Comparison of ENCODE assay signal across 10 cellular contexts in genomic region chr17:50421308-50422031, GRCh38. TPM values are rescaled to one million over a fixed set of nuclear protein-coding genes. Genes with fewer than 3 reads are reported as not detected.
A peak's percentile ranks its signal among the peaks of the same experiment; 100 is the strongest.
DNase-seq lines count a peak whose midpoint lies in the region; ATAC-seq, FAIRE-seq and TF ChIP-seq lines count a peak whose summit lies in the region.
"Had no signal": no experiment of that assay in that cellular context is flagged by ENCODE, and none has a peak within 500 bp of the region (broad histone marks: within the 10 kb centered on the region; RNA-seq: fewer than 3 reads in every experiment).

No MANE protein-coding gene starts in this region.

- POLR2A ChIA-PET in activated CD8-positive, alpha-beta T cell treated with anti-CD3 and anti-CD28 coated beads for 36 hours (lab: Charles Lee) = interaction anchor here (0.7 to 2.1 kb wide), 4 partner anchors 24 to 269 kb away, joined by 3 to 7 read pairs (median 4); partner anchors contain the start of gene LRRC59

- no peaks in the 10 kb centered on the region for H3K9me1 ChIP-seq in keratinocyte (ENCODE audit: control insufficient read depth, extremely low read depth, insufficient read depth, low read length)

- H3K4me1 Mint-ChIP-seq in activated T-cell treated with anti-CD3 and anti-CD28 coated beads, Interleukin-2, amount 50 U/mL, for 72 hours (ENCODE audit: low read depth) = peaks cover 23% of the 10 kb centered on the region
- peaks cover 25% of the 10 kb centered on the region for H3K4me1 Mint-ChIP-seq in activated CD8-positive, alpha-beta T cell treated with anti-CD3 and anti-CD28 coated beads for 36 hours (ENCODE audit: low read depth)

- ATAC-seq in activated T-cell treated with anti-CD3 and anti-CD28 coated beads, Interleukin-2, amount 50 U/mL, for 72 hours (replicated peaks in 1 of 2) = no peak
- ATAC-seq in activated CD8-positive, alpha-beta T cell treated with anti-CD3 and anti-CD28 coated beads for 36 hours = peak; percentile 53
- no peak for ATAC-seq in HG03354 (IDR thresholded peaks at IDR 0.05; ENCODE audit: poor library complexity, severe bottlenecking, unreplicated experiment)

- no peak for FAIRE-seq in keratinocyte (lab: Jason Lieb, UNC)
- FAIRE-seq: G401.6 had no signal

- H3K4me3 ChIP-seq in keratinocyte (ENCODE audit: control insufficient read depth in 2 of 3, extremely low read depth in 1 of 3, insufficient read depth in 2 of 3, low read depth in 1 of 3, low read length in 3 of 3) (peak overlapping the region in 2 of 3 experiments; percentile 44 to 52), transverse colon (peak overlapping the region in 1 of 4 donors; percentile 28)

- no peak for TF ChIP-seq EP300 in transverse colon (IDR thresholded peaks at IDR 0.05; ENCODE audit: low read depth)

- TF ChIP-seq POLR2A in transverse colon (IDR thresholded peaks at IDR 0.05) = no peak

- no peaks in the 10 kb centered on the region for H3K27me3 Mint-ChIP-seq in activated T-cell treated with anti-CD3 and anti-CD28 coated beads, Interleukin-2, amount 50 U/mL, for 72 hours (ENCODE audit: low read depth)
- H3K27me3 Mint-ChIP-seq in activated CD8-positive, alpha-beta T cell treated with anti-CD3 and anti-CD28 coated beads for 36 hours = no peaks in the 10 kb centered on the region

- H3K27me3 ChIP-seq in keratinocyte (ENCODE audit: control insufficient read depth, extremely low read depth, insufficient read depth, low read length) (no peaks in the 10 kb centered on the region), transverse colon (no peaks in the 10 kb centered on the region)

- in situ Hi-C loops in transverse colon (cut with MboI; ENCODE audit: low pct_ligation_motif_present in 1 of 4, low pct_unique_long_range_greater_than_20kb in 1 of 4, low sequenced_read_pairs in 3 of 4) = no loop called here

- peak overlapping the region; percentile 84 to 86 for H3K4me3 Mint-ChIP-seq in activated T-cell treated with anti-CD3 and anti-CD28 coated beads, Interleukin-2, amount 50 U/mL, for 72 hours
- peak overlapping the region; percentile 67 for H3K4me3 Mint-ChIP-seq in activated CD8-positive, alpha-beta T cell treated with anti-CD3 and anti-CD28 coated beads for 36 hours

- CTCF ChIA-PET in activated CD8-positive, alpha-beta T cell treated with anti-CD3 and anti-CD28 coated beads for 36 hours (lab: Charles Lee) = interaction anchor here (1.0 to 2.7 kb wide), 4 partner anchors 12 to 59 kb away, joined by 3 to 31 read pairs (median 8); partner anchors contain the start of gene LRRC59

- H3K9me3 ChIP-seq in keratinocyte (ENCODE audit: control insufficient read depth, low read depth, low read length) (no peaks in the 10 kb centered on the region), transverse colon (no peaks in the 10 kb centered on the region)

- H3K4me1 ChIP-seq in keratinocyte (ENCODE audit: control insufficient read depth, extremely low read depth, insufficient read depth, low read length) = peaks cover 33% of the 10 kb centered on the region
- peaks cover 11 to 30% (median 23%) of the 10 kb centered on the region in 4 donors for H3K4me1 ChIP-seq in transverse colon

- H3K4me2 ChIP-seq in keratinocyte (ENCODE audit: control insufficient read depth, extremely low read depth, insufficient read depth, low read depth, low read length) = peak overlapping the region; percentile 25

- H3K9me3 Mint-ChIP-seq in activated T-cell treated with anti-CD3 and anti-CD28 coated beads, Interleukin-2, amount 50 U/mL, for 72 hours = peaks cover 0 to 4% of the 10 kb centered on the region in 2 donors
- H3K9me3 Mint-ChIP-seq in activated CD8-positive, alpha-beta T cell treated with anti-CD3 and anti-CD28 coated beads for 36 hours = peaks cover 7% of the 10 kb centered on the region

- dilution Hi-C loops in keratinocyte (cut with MboI; ENCODE audit: extremely low pct_ligation_motif_present, low sequenced_read_pairs) = no loop called here

- H3K9ac ChIP-seq in keratinocyte (ENCODE audit: control insufficient read depth, extremely low read depth, insufficient read depth, low read length) = peak overlapping the region; percentile 2

- intact Hi-C loops in activated CD8-positive, alpha-beta T cell treated with anti-CD3 and anti-CD28 coated beads for 36 hours (cut with micrococcal nuclease) = no loop called here
- intact Hi-C loops in transverse colon (cut with DNase I; ENCODE audit: low total_unique reads) = no loop called here

- H3K79me2 ChIP-seq in keratinocyte (ENCODE audit: control insufficient read depth, insufficient read depth, low read length) = peaks cover 1% of the 10 kb centered on the region

- no peaks in the 10 kb centered on the region for H3K36me3 Mint-ChIP-seq in activated T-cell treated with anti-CD3 and anti-CD28 coated beads, Interleukin-2, amount 50 U/mL, for 72 hours (ENCODE audit: insufficient read depth in 2 of 2)
- peaks cover 2% of the 10 kb centered on the region for H3K36me3 Mint-ChIP-seq in activated CD8-positive, alpha-beta T cell treated with anti-CD3 and anti-CD28 coated beads for 36 hours (ENCODE audit: low read depth)

- H3K27ac ChIP-seq in keratinocyte (ENCODE audit: control insufficient read depth, insufficient read depth, low read length) = no peak overlapping the region
- peak overlapping the region; percentile 71 to 81 (median 76) for H3K27ac ChIP-seq in transverse colon

- 37 to 48% methylated on average over 3 of the region's 3 CpGs for WGBS in transverse colon (ENCODE audit: low coverage in 1 of 2), 2 donors

- peak overlapping the region; percentile 94 for H3K27ac Mint-ChIP-seq in activated T-cell treated with anti-CD3 and anti-CD28 coated beads, Interleukin-2, amount 50 U/mL, for 72 hours
- H3K27ac Mint-ChIP-seq in activated CD8-positive, alpha-beta T cell treated with anti-CD3 and anti-CD28 coated beads for 36 hours = peak overlapping the region; percentile 87

- H2AFZ ChIP-seq in keratinocyte (ENCODE audit: control insufficient read depth, low read length) = peak overlapping the region; percentile 41

- H4K20me1 ChIP-seq in keratinocyte (ENCODE audit: control insufficient read depth, extremely low read depth, insufficient read depth, low read length) = no peaks in the 10 kb centered on the region

- TF ChIP-seq CTCF in activated CD8-positive, alpha-beta T cell treated with anti-CD3 and anti-CD28 coated beads for 36 hours (IDR thresholded peaks at IDR 0.05) = no peak
- no peak for TF ChIP-seq CTCF in keratinocyte (optimal IDR thresholded peaks at IDR 0.05 in 1 of 3, IDR thresholded peaks at IDR 0.05 in 1 of 3, conservative IDR thresholded peaks at IDR 0.05 in 1 of 3; ENCODE audit: extremely low read depth in 1 of 3, insufficient read depth in 2 of 3, low read length in 3 of 3)
- TF ChIP-seq CTCF in transverse colon (IDR thresholded peaks at IDR 0.05) = no peak

- peak in 1 of 2 donors; percentile 12 for DNase-seq in activated T-cell treated with anti-CD3 and anti-CD28 coated beads, Interleukin-2, amount 50 U/mL, for 72 hours
- no peak for DNase-seq in activated T-cell treated with anti-CD3 and anti-CD28 coated beads, Interleukin-2, amount 50 U/mL, for 48 hours
- DNase-seq in activated CD8-positive, alpha-beta T cell treated with anti-CD3 and anti-CD28 coated beads for 36 hours = no peak
- DNase-seq in keratinocyte (ENCODE audit: low read depth, low spot score) (no peak), transverse colon (no peak), NCI-H2227 (lab: John Stamatoyannopoulos, UW; ENCODE audit: unreplicated experiment) (no peak), amniotic stem cell (lab: John Stamatoyannopoulos, UW) (no peak)

- H3K36me3 ChIP-seq in keratinocyte (ENCODE audit: control insufficient read depth in 2 of 2, extremely low read depth in 1 of 2, insufficient read depth in 2 of 2, low read length in 2 of 2) (no peaks in the 10 kb centered on the region), transverse colon (no peaks in the 10 kb centered on the region)

RNA-seq across cellular contexts. Expression of gene ACSF2, which starts 4.5 kb away (rescaled TPM):
- 10 to 100 TPM; 30.2 to 43.0 TPM for total RNA-seq in activated T-cell treated with anti-CD3 and anti-CD28 coated beads, Interleukin-2, amount 50 U/mL, for 72 hours
- total RNA-seq in activated CD8-positive, alpha-beta T cell treated with anti-CD3 and anti-CD28 coated beads for 36 hours = 10 to 100 TPM; 14.5 to 17.5 TPM
- 57.6 to 102 TPM (median 71.9 TPM) in 3 replicates for polyA plus RNA-seq in keratinocyte
- 101 TPM for polyA plus RNA-seq in keratinocyte (2011; ENCODE audit: low read depth)
- 44.9 and 50.9 TPM in 2 replicates for polyA plus RNA-seq in keratinocyte (2011; cell fraction: cytosol; rRNA removed)
- 241 and 303 TPM in 2 replicates for polyA plus RNA-seq in keratinocyte (2011; cell fraction: nucleus; rRNA removed)
- 46.5 and 47.5 TPM in 2 replicates for polyA plus RNA-seq in keratinocyte (2012; ENCODE audit: low replicate concordance)
- polyA minus RNA-seq in keratinocyte = 92.0 to 164 TPM (median 110 TPM) in 3 replicates
- polyA minus RNA-seq in keratinocyte (2011; cell fraction: cytosol; rRNA and poly(A)+ RNA removed) = 35.7 TPM
- polyA minus RNA-seq in keratinocyte (2011; cell fraction: nucleus; rRNA and poly(A)+ RNA removed) = 93.2 and 125 TPM in 2 replicates
- total RNA-seq in transverse colon = 100 to 1,000 TPM; 165 to 460 (median 190) TPM
- polyA plus RNA-seq: neural cell had no signal

RNA-seq across cellular contexts. Expression of gene LRRC59, which starts 24.1 kb away (rescaled TPM):
- 10 to 100 TPM; 57.6 to 63.6 TPM for total RNA-seq in activated T-cell treated with anti-CD3 and anti-CD28 coated beads, Interleukin-2, amount 50 U/mL, for 72 hours
- total RNA-seq in activated CD8-positive, alpha-beta T cell treated with anti-CD3 and anti-CD28 coated beads for 36 hours = 10 to 100 TPM; 70.6 to 71.0 TPM
- polyA plus RNA-seq in keratinocyte = 90.4 to 162 TPM (median 152 TPM) in 3 replicates
- 25.2 TPM for polyA plus RNA-seq in keratinocyte (2011; ENCODE audit: low read depth)
- 134 and 193 TPM in 2 replicates for polyA plus RNA-seq in keratinocyte (2011; cell fraction: cytosol; rRNA removed)
- polyA plus RNA-seq in keratinocyte (2011; cell fraction: nucleus; rRNA removed) = 99.4 and 102 TPM in 2 replicates
- 52.5 and 197 TPM in 2 replicates for polyA plus RNA-seq in keratinocyte (2012; ENCODE audit: low replicate concordance)
- 122 to 199 TPM (median 164 TPM) in 3 replicates for polyA minus RNA-seq in keratinocyte
- 102 TPM for polyA minus RNA-seq in keratinocyte (2011; cell fraction: cytosol; rRNA and poly(A)+ RNA removed)
- 38.3 and 62.2 TPM in 2 replicates for polyA minus RNA-seq in keratinocyte (2011; cell fraction: nucleus; rRNA and poly(A)+ RNA removed)
- 10 to 100 TPM; 45.0 to 96.9 (median 64.4) TPM for total RNA-seq in transverse colon

RNA-seq across cellular contexts. Expression of gene CHAD, which starts 47.2 kb away (rescaled TPM):
- not detected for total RNA-seq in activated T-cell treated with anti-CD3 and anti-CD28 coated beads, Interleukin-2, amount 50 U/mL, for 72 hours
- not detected for total RNA-seq in activated CD8-positive, alpha-beta T cell treated with anti-CD3 and anti-CD28 coated beads for 36 hours
- not detected in 3 replicates for polyA plus RNA-seq in keratinocyte
- not detected for polyA plus RNA-seq in keratinocyte (2011; ENCODE audit: low read depth)
- not detected in 2 replicates for polyA plus RNA-seq in keratinocyte (2011; cell fraction: cytosol; rRNA removed)
- polyA plus RNA-seq in keratinocyte (2011; cell fraction: nucleus; rRNA removed) = not detected in 2 replicates
- 0.48 and 0.80 TPM in 2 replicates for polyA plus RNA-seq in keratinocyte (2012; ENCODE audit: low replicate concordance)
- polyA minus RNA-seq in keratinocyte = not detected in 3 replicates
- not detected for polyA minus RNA-seq in keratinocyte (2011; cell fraction: cytosol; rRNA and poly(A)+ RNA removed)
- not detected in 2 replicates for polyA minus RNA-seq in keratinocyte (2011; cell fraction: nucleus; rRNA and poly(A)+ RNA removed)
- total RNA-seq in transverse colon = 10 to 100 TPM in 3 of 4 donors, 1 to 10 TPM in 1; 9.6 to 59.8 (median 19.7) TPM
- polyA plus RNA-seq: neural cell had no signal

RNA-seq across cellular contexts. Expression of gene EME1, which starts 48.4 kb away (rescaled TPM):
- 10 to 100 TPM; 42.9 to 43.1 TPM for total RNA-seq in activated T-cell treated with anti-CD3 and anti-CD28 coated beads, Interleukin-2, amount 50 U/mL, for 72 hours
- total RNA-seq in activated CD8-positive, alpha-beta T cell treated with anti-CD3 and anti-CD28 coated beads for 36 hours = 10 to 100 TPM; 48.0 to 48.6 TPM
- polyA plus RNA-seq in keratinocyte = 1.6 to 5.6 TPM (median 4.7 TPM) in 3 replicates
- polyA plus RNA-seq in keratinocyte (2011; ENCODE audit: low read depth) = not detected
- 1.1 and 1.2 TPM in 2 replicates for polyA plus RNA-seq in keratinocyte (2011; cell fraction: cytosol; rRNA removed)
- 7.0 and 7.7 TPM in 2 replicates for polyA plus RNA-seq in keratinocyte (2011; cell fraction: nucleus; rRNA removed)
- polyA plus RNA-seq in keratinocyte (2012; ENCODE audit: low replicate concordance) = 0.31 and 3.6 TPM in 2 replicates
- polyA minus RNA-seq in keratinocyte = 1.1 to 4.0 TPM (median 1.4 TPM) in 3 replicates
- polyA minus RNA-seq in keratinocyte (2011; cell fraction: cytosol; rRNA and poly(A)+ RNA removed) = not detected
- 0.32 and 3.1 TPM in 2 replicates for polyA minus RNA-seq in keratinocyte (2011; cell fraction: nucleus; rRNA and poly(A)+ RNA removed)
- 1 to 10 TPM in 2 of 4 donors, not detected in 2; 1.4 to 1.6 TPM for total RNA-seq in transverse colon

RNA-seq across cellular contexts. Expression of gene MRPL27, which starts 48.5 kb away (rescaled TPM):
- total RNA-seq in activated T-cell treated with anti-CD3 and anti-CD28 coated beads, Interleukin-2, amount 50 U/mL, for 72 hours = 10 to 100 TPM; 44.6 to 45.9 TPM
- total RNA-seq in activated CD8-positive, alpha-beta T cell treated with anti-CD3 and anti-CD28 coated beads for 36 hours = 10 to 100 TPM; 54.6 to 55.8 TPM
- polyA plus RNA-seq in keratinocyte = 106 to 130 TPM (median 123 TPM) in 3 replicates
- 48.6 TPM for polyA plus RNA-seq in keratinocyte (2011; ENCODE audit: low read depth)
- 97.2 and 104 TPM in 2 replicates for polyA plus RNA-seq in keratinocyte (2011; cell fraction: cytosol; rRNA removed)
- 77.6 and 82.3 TPM in 2 replicates for polyA plus RNA-seq in keratinocyte (2011; cell fraction: nucleus; rRNA removed)
- 84.6 and 121 TPM in 2 replicates for polyA plus RNA-seq in keratinocyte (2012; ENCODE audit: low replicate concordance)
- polyA minus RNA-seq in keratinocyte = 41.0 to 62.1 TPM (median 43.0 TPM) in 3 replicates
- 28.8 TPM for polyA minus RNA-seq in keratinocyte (2011; cell fraction: cytosol; rRNA and poly(A)+ RNA removed)
- 11.7 and 11.8 TPM in 2 replicates for polyA minus RNA-seq in keratinocyte (2011; cell fraction: nucleus; rRNA and poly(A)+ RNA removed)
- 10 to 100 TPM in 3 of 4 donors, 1 to 10 TPM in 1; 4.9 to 97.5 (median 46.9) TPM for total RNA-seq in transverse colon

Comparison
In these comparisons a context has a peak if more than half of its experiments do, and no peak if none do; other contexts are left out.
1. RNA of gene CHAD, which starts 47.2 kb away (total RNA-seq): 9.6 to 59.8 TPM in transverse colon; not detected in activated T-cell treated with anti-CD3 and anti-CD28 coated beads, Interleukin-2, amount 50 U/mL, for 72 hours and not detected in activated CD8-positive, alpha-beta T cell treated with anti-CD3 and anti-CD28 coated beads for 36 hours; every median in the first group is over 10 times any median in the second.